8 cellular contexts compared by ENCODE assay signal in genomic region chr9:19174127-19174921, GRCh38. TPM values are rescaled to one million over a fixed set of nuclear protein-coding genes. Genes with fewer than 3 reads are reported as not detected.
DNase-seq lines count a peak whose midpoint lies in the region; ATAC-seq and TF ChIP-seq lines count a peak whose summit lies in the region.

No MANE protein-coding gene starts in this region.

- peak; percentile 1 to 63 for DNase-seq in NCI-H524 (lab: John Stamatoyannopoulos, UW)
- DNase-seq in NCI-H524 treated with DMSO at 0.1 percent for 48 hours (lab: John Stamatoyannopoulos, UW) = no peak
- peak in 63 of 76 experiments; percentile 5 to 78 (median 45) for DNase-seq in HUDEP-2 (lab: John Stamatoyannopoulos, UW; ENCODE audit: unreplicated experiment in 76 of 76)
- peak; percentile 69 for DNase-seq in PC-3
- peak; percentile 43 for DNase-seq in activated naive CD8-positive, alpha-beta T cell treated with anti-CD3 and anti-CD28 coated beads, Interleukin-2, amount 50 U/mL, for 24 hours
- DNase-seq in heart right ventricle = peak; percentile 50 to 64
- no peak for DNase-seq in retinal pigment epithelial cell (ENCODE audit: low read depth)

- 0 out of 2 replicates have a peak, but pooled peaks cover 8% of the 10 kb centered on the region for H3K4me1 ChIP-seq in PC-3 (ENCODE audit: insufficient read depth, low read length)
- peaks cover 0 to 30% (median 11%) of the 10 kb centered on the region in 9 donors for H3K4me1 ChIP-seq in heart right ventricle

- no peaks in the 10 kb centered on the region for H3K9me2 ChIP-seq in PC-3 (replicated peaks; ENCODE audit: low read length)

- 13% methylated on average over 6 of the region's 6 CpGs for WGBS in heart right ventricle, 2 donors

- no peaks in the 10 kb centered on the region for H3F3A ChIP-seq in PC-3 (ENCODE audit: low read length, unreplicated experiment)

- POLR2A ChIA-PET in PC-3 (lab: Charles Lee; ENCODE audit: unreplicated experiment) = no interaction called here

- H3K79me2 ChIP-seq in PC-3 (ENCODE audit: low read length) = no peaks in the 10 kb centered on the region

- peak overlapping the region; percentile 10 for H3K27ac Mint-ChIP-seq in activated naive CD8-positive, alpha-beta T cell treated with anti-CD3 and anti-CD28 coated beads, Interleukin-2, amount 50 U/mL, for 24 hours

- TF ChIP-seq CTCF in PC-3 (conservative IDR thresholded peaks at IDR 0.05; ENCODE audit: low read depth, low read length) = peak; percentile 57
- peak; percentile 27 to 80 (median 71) for TF ChIP-seq CTCF in heart right ventricle (IDR thresholded peaks at IDR 0.05)
- peak; percentile 57 for TF ChIP-seq CTCF in retinal pigment epithelial cell (conservative IDR thresholded peaks at IDR 0.05; ENCODE audit: low read depth, low read length)

- CTCF ChIA-PET in PC-3 (lab: Charles Lee) = interaction anchor here (0.6 to 1.1 kb wide), 6 partner anchors 26 to 125 kb away, joined by 3 to 5 read pairs (median 4); partner anchors contain the start of gene RRAGA

- H3K4me2 ChIP-seq in PC-3 (ENCODE audit: low read length) = peak overlapping the region; percentile 83

- H3K36me3 ChIP-seq in PC-3 (ENCODE audit: low read depth, low read length) = no peaks in the 10 kb centered on the region
- no peaks in the 10 kb centered on the region for H3K36me3 ChIP-seq in heart right ventricle

- H3K36me3 Mint-ChIP-seq in activated naive CD8-positive, alpha-beta T cell treated with anti-CD3 and anti-CD28 coated beads, Interleukin-2, amount 50 U/mL, for 24 hours (ENCODE audit: low read depth) = no peaks in the 10 kb centered on the region

- intact Hi-C loops in PC-3 (cut with micrococcal nuclease) = loop anchor here (1.0 to 5.0 kb wide), 3 partner anchors 72 to 282 kb away; partner anchors contain the start of genes HAUS6 and RRAGA
- intact Hi-C loops in heart right ventricle (cut with DNase I) = loop anchor here in 9 of 10 donors (1.0 to 10.0 kb wide), 11 partner anchors 46 to 282 kb away; partner anchors contain the start of genes RRAGA (in 6 of the 9), PLIN2 (in 4 of the 9) and HAUS6 (in 3 of the 9)

- no TSS peak for BruUV-seq in PC-3 (replicated peaks; lab: Mats Ljungman, UMichigan)

- H3K9ac ChIP-seq in PC-3 (ENCODE audit: low read length) = no peak overlapping the region

- H2AFZ ChIP-seq in PC-3 (ENCODE audit: low read length) = peak overlapping the region; percentile 93

- H3K9me3 Mint-ChIP-seq in activated naive CD8-positive, alpha-beta T cell treated with anti-CD3 and anti-CD28 coated beads, Interleukin-2, amount 50 U/mL, for 24 hours = no peaks in the 10 kb centered on the region

- no peaks in the 10 kb centered on the region for H4K20me1 ChIP-seq in PC-3 (ENCODE audit: low read length)

- H3K27me3 ChIP-seq in PC-3 (ENCODE audit: low read length) = no peaks in the 10 kb centered on the region
- H3K27me3 ChIP-seq in heart right ventricle = no peaks in the 10 kb centered on the region

- H3K27ac ChIP-seq in PC-3 (ENCODE audit: low read length) = no peak overlapping the region
- H3K27ac ChIP-seq in heart right ventricle = peak overlapping the region in 1 of 10 donors; percentile 46

- no peaks in the 10 kb centered on the region for H3K27me3 Mint-ChIP-seq in activated naive CD8-positive, alpha-beta T cell treated with anti-CD3 and anti-CD28 coated beads, Interleukin-2, amount 50 U/mL, for 24 hours

- peak; percentile 99 for ATAC-seq in GM21825 (IDR thresholded peaks at IDR 0.05; ENCODE audit: unreplicated experiment)
- peak; percentile 96 for ATAC-seq in PC-3
- ATAC-seq in activated naive CD8-positive, alpha-beta T cell treated with anti-CD3 and anti-CD28 coated beads, Interleukin-2, amount 50 U/mL, for 24 hours = peak; percentile 96
- ATAC-seq in heart right ventricle = peak; percentile 72 to 96 (median 86)

- H3K4me3 ChIP-seq in PC-3 (ENCODE audit: low read length) (peak overlapping the region; percentile 61), heart right ventricle (peak overlapping the region in 2 of 10 donors; percentile 2 to 7), retinal pigment epithelial cell (ENCODE audit: low read length) (no peak overlapping the region)

- no peak overlapping the region for H3K4me3 Mint-ChIP-seq in activated naive CD8-positive, alpha-beta T cell treated with anti-CD3 and anti-CD28 coated beads, Interleukin-2, amount 50 U/mL, for 24 hours

- H3K4me1 Mint-ChIP-seq in activated naive CD8-positive, alpha-beta T cell treated with anti-CD3 and anti-CD28 coated beads, Interleukin-2, amount 50 U/mL, for 24 hours = peaks cover 16% of the 10 kb centered on the region

- no peaks in the 10 kb centered on the region for H3K9me3 ChIP-seq in PC-3 (ENCODE audit: low read length)
- H3K9me3 ChIP-seq in heart right ventricle = no peaks in the 10 kb centered on the region

RNA-seq across cellular contexts. Expression of gene PLIN2, which starts 47.0 kb away (rescaled TPM):
- 27.8 and 30.2 TPM in 2 replicates for total RNA-seq in PC-3 (2014; rRNA removed)
- 100 to 1,000 TPM in 3 of 10 donors, 10 to 100 TPM in 7; 35.4 to 205 (median 49.4) TPM for total RNA-seq in heart right ventricle
- 100 to 1,000 TPM in 1 of 2 donors, 10 to 100 TPM in 1; 35.0 to 184 TPM for polyA plus RNA-seq in heart right ventricle

RNA-seq across cellular contexts. Expression of gene DENND4C, which starts 56.2 kb away (rescaled TPM):
- total RNA-seq in PC-3 (2014; rRNA removed) = 20.9 and 22.6 TPM in 2 replicates
- total RNA-seq in heart right ventricle = 10 to 100 TPM; 21.7 to 28.3 (median 23.8) TPM
- 1 to 10 TPM; 5.4 to 6.4 TPM for polyA plus RNA-seq in heart right ventricle

Comparison
In these comparisons a context has a peak if more than half of its experiments do, and no peak if none do; other contexts are left out.
1. DNase-seq: peak in NCI-H524 (2 of 2), HUDEP-2 (63 of 76), PC-3 (single experiment), activated naive CD8-positive, alpha-beta T cell treated with anti-CD3 and anti-CD28 coated beads, Interleukin-2, amount 50 U/mL, for 24 hours (single experiment) and heart right ventricle (2 of 2); none in NCI-H524 treated with DMSO at 0.1 percent for 48 hours (single experiment) and retinal pigment epithelial cell (single experiment).
2. Peak in every context shown above with its lines, with median percentiles within 50 percentile points of each other: ATAC-seq and CTCF ChIP-seq.